ENCODE assay signal across 1 cellular context in the genomic region with DNA sequence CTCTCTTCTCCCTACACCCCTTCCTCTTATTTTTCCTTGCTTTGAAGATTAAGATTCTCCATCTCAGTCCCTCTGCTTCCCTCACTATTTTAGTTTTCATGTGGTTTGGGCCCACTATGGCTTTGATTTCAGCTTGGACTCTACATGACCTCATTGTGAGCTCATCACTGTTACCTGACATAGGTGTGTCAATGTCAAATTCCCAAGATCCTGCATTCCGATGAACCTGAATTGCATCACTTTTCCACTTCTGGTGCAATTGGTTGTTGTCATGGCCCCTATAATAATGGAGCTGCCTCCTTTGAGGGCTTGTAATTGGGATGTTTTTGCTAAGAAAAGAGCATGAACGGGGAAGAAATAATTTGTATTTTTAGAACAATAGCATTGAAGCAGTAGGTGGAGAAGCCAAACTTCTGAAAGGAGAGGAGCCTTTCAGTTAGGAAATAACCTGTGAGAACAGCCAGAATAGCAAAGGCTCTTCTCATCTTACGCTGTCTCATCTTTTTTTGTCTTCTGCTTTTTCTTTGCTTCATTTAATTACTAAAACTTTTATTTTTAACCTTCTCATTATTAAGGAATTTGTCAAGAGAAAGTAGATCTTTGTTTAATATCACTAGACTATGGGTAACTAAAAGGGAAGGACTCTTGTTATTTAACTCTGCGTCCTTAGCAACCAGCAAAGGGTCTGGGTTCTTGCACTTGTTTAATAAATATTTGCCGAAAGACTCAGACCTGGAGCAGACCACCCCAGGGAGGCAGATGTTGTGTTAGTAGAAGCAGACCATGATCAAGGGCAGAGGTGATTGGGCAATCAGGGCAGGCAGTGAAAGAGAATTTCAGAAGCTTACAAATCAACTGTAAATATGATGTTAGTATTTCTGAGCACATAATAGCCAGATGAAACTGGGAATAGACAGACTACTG.
A peak's percentile ranks its signal among the peaks of the same experiment; 100 is the strongest.
TF ChIP-seq lines count a peak whose summit lies in the region.

No MANE protein-coding gene starts in this region.

TF ChIP-seq in HepG2, 621 proteins besides CTCF, POLR2A, EP300 and RAD21 (continued from another document and continues in another):
- TF ChIP-seq, protein P1, sequence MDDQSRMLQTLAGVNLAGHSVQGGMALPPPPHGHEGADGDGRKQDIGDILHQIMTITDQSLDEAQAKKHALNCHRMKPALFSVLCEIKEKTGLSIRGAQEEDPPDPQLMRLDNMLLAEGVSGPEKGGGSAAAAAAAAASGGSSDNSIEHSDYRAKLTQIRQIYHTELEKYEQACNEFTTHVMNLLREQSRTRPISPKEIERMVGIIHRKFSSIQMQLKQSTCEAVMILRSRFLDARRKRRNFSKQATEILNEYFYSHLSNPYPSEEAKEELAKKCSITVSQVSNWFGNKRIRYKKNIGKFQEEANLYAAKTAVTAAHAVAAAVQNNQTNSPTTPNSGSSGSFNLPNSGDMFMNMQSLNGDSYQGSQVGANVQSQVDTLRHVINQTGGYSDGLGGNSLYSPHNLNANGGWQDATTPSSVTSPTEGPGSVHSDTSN (CRISPR knock-in tag; IDR thresholded peaks at IDR 0.05; ENCODE audit: borderline replicate concordance), result no peak
- TF ChIP-seq ZNF7 (CRISPR knock-in tag; IDR thresholded peaks at IDR 0.05), result no peak
- TF ChIP-seq ZSCAN22 (CRISPR knock-in tag; IDR thresholded peaks at IDR 0.05), result no peak
- TF ChIP-seq, protein P2, sequence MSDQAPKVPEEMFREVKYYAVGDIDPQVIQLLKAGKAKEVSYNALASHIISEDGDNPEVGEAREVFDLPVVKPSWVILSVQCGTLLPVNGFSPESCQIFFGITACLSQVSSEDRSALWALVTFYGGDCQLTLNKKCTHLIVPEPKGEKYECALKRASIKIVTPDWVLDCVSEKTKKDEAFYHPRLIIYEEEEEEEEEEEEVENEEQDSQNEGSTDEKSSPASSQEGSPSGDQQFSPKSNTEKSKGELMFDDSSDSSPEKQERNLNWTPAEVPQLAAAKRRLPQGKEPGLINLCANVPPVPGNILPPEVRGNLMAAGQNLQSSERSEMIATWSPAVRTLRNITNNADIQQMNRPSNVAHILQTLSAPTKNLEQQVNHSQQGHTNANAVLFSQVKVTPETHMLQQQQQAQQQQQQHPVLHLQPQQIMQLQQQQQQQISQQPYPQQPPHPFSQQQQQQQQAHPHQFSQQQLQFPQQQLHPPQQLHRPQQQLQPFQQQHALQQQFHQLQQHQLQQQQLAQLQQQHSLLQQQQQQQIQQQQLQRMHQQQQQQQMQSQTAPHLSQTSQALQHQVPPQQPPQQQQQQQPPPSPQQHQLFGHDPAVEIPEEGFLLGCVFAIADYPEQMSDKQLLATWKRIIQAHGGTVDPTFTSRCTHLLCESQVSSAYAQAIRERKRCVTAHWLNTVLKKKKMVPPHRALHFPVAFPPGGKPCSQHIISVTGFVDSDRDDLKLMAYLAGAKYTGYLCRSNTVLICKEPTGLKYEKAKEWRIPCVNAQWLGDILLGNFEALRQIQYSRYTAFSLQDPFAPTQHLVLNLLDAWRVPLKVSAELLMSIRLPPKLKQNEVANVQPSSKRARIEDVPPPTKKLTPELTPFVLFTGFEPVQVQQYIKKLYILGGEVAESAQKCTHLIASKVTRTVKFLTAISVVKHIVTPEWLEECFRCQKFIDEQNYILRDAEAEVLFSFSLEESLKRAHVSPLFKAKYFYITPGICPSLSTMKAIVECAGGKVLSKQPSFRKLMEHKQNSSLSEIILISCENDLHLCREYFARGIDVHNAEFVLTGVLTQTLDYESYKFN (CRISPR knock-in tag; conservative IDR thresholded peaks at IDR 0.05), result peak; percentile 71
- TF ChIP-seq TAF15 (IDR thresholded peaks at IDR 0.05; ENCODE audit: low read depth, low read length, poor library complexity, severe bottlenecking), result no peak
- no peak for TF ChIP-seq ZNF740 (CRISPR knock-in tag; IDR thresholded peaks at IDR 0.05)
- peak; percentile 83 for TF ChIP-seq SKI (IDR thresholded peaks at IDR 0.05; ENCODE audit: partially characterized antibody)
- no peak for TF ChIP-seq CCDC6 (CRISPR knock-in tag; IDR thresholded peaks at IDR 0.05)
- TF ChIP-seq FOSL1 (CRISPR knock-in tag; IDR thresholded peaks at IDR 0.05; ENCODE audit: borderline replicate concordance), result peak; percentile 93; the same call in 1 of the 2 replicates
- TF ChIP-seq, protein P3, sequence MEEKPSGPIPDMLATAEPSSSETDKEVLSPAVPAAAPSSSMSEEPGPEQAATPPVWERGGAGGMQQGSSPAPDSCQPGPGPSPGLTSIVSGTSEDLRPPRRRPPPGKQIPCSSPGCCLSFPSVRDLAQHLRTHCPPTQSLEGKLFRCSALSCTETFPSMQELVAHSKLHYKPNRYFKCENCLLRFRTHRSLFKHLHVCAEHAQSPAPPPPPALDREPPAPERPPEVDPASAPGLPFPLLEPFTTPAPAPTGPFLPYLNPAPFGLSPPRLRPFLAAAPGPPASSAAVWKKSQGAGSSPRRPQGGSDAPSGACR (CRISPR knock-in tag; IDR thresholded peaks at IDR 0.05), result no peak
- peak; percentile 48 for TF ChIP-seq TBL1XR1 (IDR thresholded peaks at IDR 0.05; ENCODE audit: borderline replicate concordance, low read length, partially characterized antibody)
- TF ChIP-seq NFIC (IDR thresholded peaks at IDR 0.05; ENCODE audit: low read length), result 0 out of 2 replicates have a peak, but pooled peaks have one; percentile 28
- TF ChIP-seq, protein P4, sequence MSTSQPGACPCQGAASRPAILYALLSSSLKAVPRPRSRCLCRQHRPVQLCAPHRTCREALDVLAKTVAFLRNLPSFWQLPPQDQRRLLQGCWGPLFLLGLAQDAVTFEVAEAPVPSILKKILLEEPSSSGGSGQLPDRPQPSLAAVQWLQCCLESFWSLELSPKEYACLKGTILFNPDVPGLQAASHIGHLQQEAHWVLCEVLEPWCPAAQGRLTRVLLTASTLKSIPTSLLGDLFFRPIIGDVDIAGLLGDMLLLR (CRISPR knock-in tag; IDR thresholded peaks at IDR 0.05), result no peak
- TF ChIP-seq, protein P5, sequence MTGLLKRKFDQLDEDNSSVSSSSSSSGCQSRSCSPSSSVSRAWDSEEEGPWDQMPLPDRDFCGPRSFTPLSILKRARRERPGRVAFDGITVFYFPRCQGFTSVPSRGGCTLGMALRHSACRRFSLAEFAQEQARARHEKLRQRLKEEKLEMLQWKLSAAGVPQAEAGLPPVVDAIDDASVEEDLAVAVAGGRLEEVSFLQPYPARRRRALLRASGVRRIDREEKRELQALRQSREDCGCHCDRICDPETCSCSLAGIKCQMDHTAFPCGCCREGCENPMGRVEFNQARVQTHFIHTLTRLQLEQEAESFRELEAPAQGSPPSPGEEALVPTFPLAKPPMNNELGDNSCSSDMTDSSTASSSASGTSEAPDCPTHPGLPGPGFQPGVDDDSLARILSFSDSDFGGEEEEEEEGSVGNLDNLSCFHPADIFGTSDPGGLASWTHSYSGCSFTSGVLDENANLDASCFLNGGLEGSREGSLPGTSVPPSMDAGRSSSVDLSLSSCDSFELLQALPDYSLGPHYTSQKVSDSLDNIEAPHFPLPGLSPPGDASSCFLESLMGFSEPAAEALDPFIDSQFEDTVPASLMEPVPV (CRISPR knock-in tag; IDR thresholded peaks at IDR 0.05), result no peak
- TF ChIP-seq MAFK (conservative IDR thresholded peaks at IDR 0.05 in 1 of 2, IDR thresholded peaks at IDR 0.05 in 1 of 2; ENCODE audit: low read length in 2 of 2), result no peak
- peak; percentile 70 for TF ChIP-seq RXRB (CRISPR knock-in tag; IDR thresholded peaks at IDR 0.05; ENCODE audit: borderline replicate concordance)
- no peak for TF ChIP-seq ZBTB4 (CRISPR knock-in tag; IDR thresholded peaks at IDR 0.05; ENCODE audit: borderline replicate concordance)
- TF ChIP-seq ZNF143 (CRISPR knock-in tag; IDR thresholded peaks at IDR 0.05), result no peak
- TF ChIP-seq MIER2 (CRISPR knock-in tag; IDR thresholded peaks at IDR 0.05), result no peak
- TF ChIP-seq ZFP90 (CRISPR knock-in tag; IDR thresholded peaks at IDR 0.05; ENCODE audit: borderline replicate concordance), result no peak
- no peak for TF ChIP-seq ZNF530 (CRISPR knock-in tag; IDR thresholded peaks at IDR 0.05; ENCODE audit: low read depth)
- TF ChIP-seq, protein P6, sequence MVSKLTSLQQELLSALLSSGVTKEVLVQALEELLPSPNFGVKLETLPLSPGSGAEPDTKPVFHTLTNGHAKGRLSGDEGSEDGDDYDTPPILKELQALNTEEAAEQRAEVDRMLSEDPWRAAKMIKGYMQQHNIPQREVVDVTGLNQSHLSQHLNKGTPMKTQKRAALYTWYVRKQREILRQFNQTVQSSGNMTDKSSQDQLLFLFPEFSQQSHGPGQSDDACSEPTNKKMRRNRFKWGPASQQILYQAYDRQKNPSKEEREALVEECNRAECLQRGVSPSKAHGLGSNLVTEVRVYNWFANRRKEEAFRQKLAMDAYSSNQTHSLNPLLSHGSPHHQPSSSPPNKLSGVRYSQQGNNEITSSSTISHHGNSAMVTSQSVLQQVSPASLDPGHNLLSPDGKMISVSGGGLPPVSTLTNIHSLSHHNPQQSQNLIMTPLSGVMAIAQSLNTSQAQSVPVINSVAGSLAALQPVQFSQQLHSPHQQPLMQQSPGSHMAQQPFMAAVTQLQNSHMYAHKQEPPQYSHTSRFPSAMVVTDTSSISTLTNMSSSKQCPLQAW (CRISPR knock-in tag; IDR thresholded peaks at IDR 0.05), result 0 out of 2 replicates have a peak, but pooled peaks have one; percentile 36
- TF ChIP-seq, protein P7, sequence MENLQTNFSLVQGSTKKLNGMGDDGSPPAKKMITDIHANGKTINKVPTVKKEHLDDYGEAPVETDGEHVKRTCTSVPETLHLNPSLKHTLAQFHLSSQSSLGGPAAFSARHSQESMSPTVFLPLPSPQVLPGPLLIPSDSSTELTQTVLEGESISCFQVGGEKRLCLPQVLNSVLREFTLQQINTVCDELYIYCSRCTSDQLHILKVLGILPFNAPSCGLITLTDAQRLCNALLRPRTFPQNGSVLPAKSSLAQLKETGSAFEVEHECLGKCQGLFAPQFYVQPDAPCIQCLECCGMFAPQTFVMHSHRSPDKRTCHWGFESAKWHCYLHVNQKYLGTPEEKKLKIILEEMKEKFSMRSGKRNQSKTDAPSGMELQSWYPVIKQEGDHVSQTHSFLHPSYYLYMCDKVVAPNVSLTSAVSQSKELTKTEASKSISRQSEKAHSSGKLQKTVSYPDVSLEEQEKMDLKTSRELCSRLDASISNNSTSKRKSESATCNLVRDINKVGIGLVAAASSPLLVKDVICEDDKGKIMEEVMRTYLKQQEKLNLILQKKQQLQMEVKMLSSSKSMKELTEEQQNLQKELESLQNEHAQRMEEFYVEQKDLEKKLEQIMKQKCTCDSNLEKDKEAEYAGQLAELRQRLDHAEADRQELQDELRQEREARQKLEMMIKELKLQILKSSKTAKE (CRISPR knock-in tag; IDR thresholded peaks at IDR 0.05; ENCODE audit: borderline replicate concordance), result 0 out of 2 replicates have a peak, but pooled peaks have one; percentile 47
- TF ChIP-seq CC2D1A (CRISPR knock-in tag; IDR thresholded peaks at IDR 0.05), result no peak
- TF ChIP-seq ETV5 (CRISPR knock-in tag; IDR thresholded peaks at IDR 0.05; ENCODE audit: borderline replicate concordance), result no peak
- TF ChIP-seq HNRNPUL1 (IDR thresholded peaks at IDR 0.05; ENCODE audit: low read depth, low read length), result no peak
- TF ChIP-seq FOXP4 (CRISPR knock-in tag; IDR thresholded peaks at IDR 0.05), result peak; percentile 71
- TF ChIP-seq ZNF235 (CRISPR knock-in tag; IDR thresholded peaks at IDR 0.05; ENCODE audit: borderline replicate concordance), result no peak
- no peak for TF ChIP-seq ZNF776 (CRISPR knock-in tag; IDR thresholded peaks at IDR 0.05)
- no peak for TF ChIP-seq NR2F2 (IDR thresholded peaks at IDR 0.05; ENCODE audit: borderline replicate concordance, low read depth)
- peak; percentile 53; the same call in 1 of the 2 replicates for TF ChIP-seq HDAC2 (CRISPR knock-in tag; IDR thresholded peaks at IDR 0.05)
- no peak for TF ChIP-seq RAD51 (IDR thresholded peaks at IDR 0.05; ENCODE audit: borderline replicate concordance)
